Comparison of ENCODE assay signal across 12 cellular contexts in genomic region chr1:19458815-19459417, GRCh38. TPM values are rescaled to one million over a fixed set of nuclear protein-coding genes. Genes with fewer than 3 reads are reported as not detected.
DNase-seq lines count a peak whose midpoint lies in the region; ATAC-seq, FAIRE-seq and TF ChIP-seq lines count a peak whose summit lies in the region.
"Had no signal": no experiment of that assay in that cellular context is flagged by ENCODE, and none has a peak within 500 bp of the region (broad histone marks: within the 10 kb centered on the region; RNA-seq: fewer than 3 reads in every experiment).

No MANE protein-coding gene starts in this region.

- no peak for DNase-seq in activated CD4-positive, alpha-beta T cell treated with anti-CD3 and anti-CD28 coated beads for 36 hours
- DNase-seq in activated CD4-positive, alpha-beta T cell treated with anti-CD3 and anti-CD28 coated beads for 48 hours: no peak
- no peak for DNase-seq in activated naive CD8-positive, alpha-beta T cell treated with anti-CD3 and anti-CD28 coated beads, Interleukin-2, amount 10 ng/mL, durations not matched to agents 7 days and 5 days
- peak; percentile 60 to 87 (median 85) for DNase-seq in right lobe of liver
- no peak for DNase-seq in stimulated activated effector memory CD8-positive, alpha-beta T cell treated with anti-CD3 and anti-CD28 coated beads, Interleukin-12 subunit alpha, Interleukin-12 subunit beta, amount 100 ng/mL, for 72 hours (ENCODE audit: low spot score in 2 of 2)
- no peak for DNase-seq in frontal cortex (ENCODE audit: low spot score in 2 of 2)
- no peak for DNase-seq in stimulated activated CD4-positive, alpha-beta T cell treated with anti-CD3 and anti-CD28 coated beads, Interleukin-12 subunit alpha, Interleukin-12 subunit beta, amount 100 ng/mL, for 4 hours
- DNase-seq: GDM1, NCI-H1092 treated with DMSO at 0.1 percent for 48 hours had no signal

- no peak for FAIRE-seq in frontal cortex (lab: Jason Lieb, UNC)

- H3K9me3 Mint-ChIP-seq in activated CD4-positive, alpha-beta T cell treated with anti-CD3 and anti-CD28 coated beads for 36 hours (ENCODE audit: low read depth): no peaks in the 10 kb centered on the region
- no peaks in the 10 kb centered on the region for H3K9me3 Mint-ChIP-seq in activated naive CD8-positive, alpha-beta T cell treated with anti-CD3 and anti-CD28 coated beads, Interleukin-2, amount 10 ng/mL, durations not matched to agents 7 days and 5 days
- no peaks in the 10 kb centered on the region for H3K9me3 Mint-ChIP-seq in stimulated activated effector memory CD8-positive, alpha-beta T cell treated with anti-CD3 and anti-CD28 coated beads, Interleukin-12 subunit alpha, Interleukin-12 subunit beta, amount 100 ng/mL, for 72 hours
- H3K9me3 Mint-ChIP-seq: type B pancreatic cell had no signal

- peaks cover 0 to 36% (median 0%) of the 10 kb centered on the region in 4 donors for H3K4me1 ChIP-seq in right lobe of liver

- H3K9me3 ChIP-seq in right lobe of liver: no peaks in the 10 kb centered on the region

- no peak overlapping the region for H3K4me3 ChIP-seq in right lobe of liver

- peak overlapping the region in 2 of 3 donors; percentile 54 to 78 for H3K27ac ChIP-seq in right lobe of liver
- H3K27ac ChIP-seq: HL-60 had no signal

- 25% methylated on average over 6 of the region's 6 CpGs for WGBS in right lobe of liver (ENCODE audit: insufficient coverage, low coverage, low lambda C conversion rate, missing lambda C conversion rate)

- intact Hi-C loops in activated CD4-positive, alpha-beta T cell treated with anti-CD3 and anti-CD28 coated beads for 36 hours (cut with DNase I, micrococcal nuclease): loop anchor here (1.0 to 10.0 kb wide), 6 partner anchors 10 to 504 kb away; partner anchors contain the start of genes CAPZB (in 1 of the 2) and IFFO2 (in 1 of the 2)
- intact Hi-C loops in right lobe of liver (cut with DNase I): no loop called here

- CTCF ChIA-PET in activated CD4-positive, alpha-beta T cell treated with anti-CD3 and anti-CD28 coated beads for 36 hours (lab: Charles Lee): interaction anchor here (0.6 to 0.8 kb wide), 3 partner anchors 12 to 124 kb away, joined by 3 to 4 read pairs (median 4); no protein-coding TSS in a partner anchor

- peak in 2 of 4 donors; percentile 19 to 25 for TF ChIP-seq CTCF in right lobe of liver (IDR thresholded peaks at IDR 0.05)

- peak overlapping the region; percentile 91 for H3K27ac Mint-ChIP-seq in activated CD4-positive, alpha-beta T cell treated with anti-CD3 and anti-CD28 coated beads for 36 hours
- peak overlapping the region; percentile 75 for H3K27ac Mint-ChIP-seq in activated naive CD8-positive, alpha-beta T cell treated with anti-CD3 and anti-CD28 coated beads, Interleukin-2, amount 10 ng/mL, durations not matched to agents 7 days and 5 days
- H3K27ac Mint-ChIP-seq in stimulated activated effector memory CD8-positive, alpha-beta T cell treated with anti-CD3 and anti-CD28 coated beads, Interleukin-12 subunit alpha, Interleukin-12 subunit beta, amount 100 ng/mL, for 72 hours: peak overlapping the region; percentile 82

- no peak for ATAC-seq in activated CD4-positive, alpha-beta T cell treated with anti-CD3 and anti-CD28 coated beads for 36 hours
- ATAC-seq in activated naive CD8-positive, alpha-beta T cell treated with anti-CD3 and anti-CD28 coated beads, Interleukin-2, amount 10 ng/mL, durations not matched to agents 7 days and 5 days (ENCODE audit: low read depth): no peak
- peak; percentile 86 to 97 (median 92) for ATAC-seq in right lobe of liver
- no peak for ATAC-seq in stimulated activated effector memory CD8-positive, alpha-beta T cell treated with anti-CD3 and anti-CD28 coated beads, Interleukin-12 subunit alpha, Interleukin-12 subunit beta, amount 100 ng/mL, for 72 hours
- no peak for ATAC-seq in HG02623 (IDR thresholded peaks at IDR 0.05; ENCODE audit: unreplicated experiment)

- peaks cover 92% of the 10 kb centered on the region for H3K4me1 Mint-ChIP-seq in activated CD4-positive, alpha-beta T cell treated with anti-CD3 and anti-CD28 coated beads for 36 hours
- H3K4me1 Mint-ChIP-seq in activated naive CD8-positive, alpha-beta T cell treated with anti-CD3 and anti-CD28 coated beads, Interleukin-2, amount 10 ng/mL, durations not matched to agents 7 days and 5 days: peaks cover 71% of the 10 kb centered on the region
- H3K4me1 Mint-ChIP-seq in stimulated activated effector memory CD8-positive, alpha-beta T cell treated with anti-CD3 and anti-CD28 coated beads, Interleukin-12 subunit alpha, Interleukin-12 subunit beta, amount 100 ng/mL, for 72 hours: peaks cover 87% of the 10 kb centered on the region

- TF ChIP-seq POLR2A in right lobe of liver (IDR thresholded peaks at IDR 0.05): no peak

- peak overlapping the region; percentile 50 for H3K4me3 Mint-ChIP-seq in activated CD4-positive, alpha-beta T cell treated with anti-CD3 and anti-CD28 coated beads for 36 hours
- peak overlapping the region; percentile 77 for H3K4me3 Mint-ChIP-seq in activated naive CD8-positive, alpha-beta T cell treated with anti-CD3 and anti-CD28 coated beads, Interleukin-2, amount 10 ng/mL, durations not matched to agents 7 days and 5 days
- peak overlapping the region; percentile 63 for H3K4me3 Mint-ChIP-seq in stimulated activated effector memory CD8-positive, alpha-beta T cell treated with anti-CD3 and anti-CD28 coated beads, Interleukin-12 subunit alpha, Interleukin-12 subunit beta, amount 100 ng/mL, for 72 hours
- H3K4me3 Mint-ChIP-seq: type B pancreatic cell had no signal

- H3K27me3 Mint-ChIP-seq in activated CD4-positive, alpha-beta T cell treated with anti-CD3 and anti-CD28 coated beads for 36 hours: no peaks in the 10 kb centered on the region
- H3K27me3 Mint-ChIP-seq in activated naive CD8-positive, alpha-beta T cell treated with anti-CD3 and anti-CD28 coated beads, Interleukin-2, amount 10 ng/mL, durations not matched to agents 7 days and 5 days: no peaks in the 10 kb centered on the region
- H3K27me3 Mint-ChIP-seq: type B pancreatic cell had no signal

- H3K36me3 Mint-ChIP-seq in activated CD4-positive, alpha-beta T cell treated with anti-CD3 and anti-CD28 coated beads for 36 hours (ENCODE audit: low read depth): peaks cover 29% of the 10 kb centered on the region
- peaks cover 20% of the 10 kb centered on the region for H3K36me3 Mint-ChIP-seq in activated naive CD8-positive, alpha-beta T cell treated with anti-CD3 and anti-CD28 coated beads, Interleukin-2, amount 10 ng/mL, durations not matched to agents 7 days and 5 days
- H3K36me3 Mint-ChIP-seq in stimulated activated effector memory CD8-positive, alpha-beta T cell treated with anti-CD3 and anti-CD28 coated beads, Interleukin-12 subunit alpha, Interleukin-12 subunit beta, amount 100 ng/mL, for 72 hours: peaks cover 39% of the 10 kb centered on the region
- H3K36me3 Mint-ChIP-seq: type B pancreatic cell had no signal

- H3K27me3 ChIP-seq in right lobe of liver: no peaks in the 10 kb centered on the region

- POLR2A ChIA-PET in activated CD4-positive, alpha-beta T cell treated with anti-CD3 and anti-CD28 coated beads for 36 hours (lab: Charles Lee): no interaction called here
- POLR2A ChIA-PET in activated naive CD8-positive, alpha-beta T cell treated with anti-CD3 and anti-CD28 coated beads, Interleukin-2, amount 10 ng/mL, durations not matched to agents 7 days and 5 days (lab: Charles Lee): no interaction called here

- no peaks in the 10 kb centered on the region for H3K36me3 ChIP-seq in right lobe of liver

RNA-seq across cellular contexts. Expression of gene CAPZB, which starts 26.4 kb away (rescaled TPM):
- total RNA-seq in activated CD4-positive, alpha-beta T cell treated with anti-CD3 and anti-CD28 coated beads for 36 hours: 100 to 1,000 TPM; 320 to 346 TPM
- 100 to 1,000 TPM; 395 to 412 TPM for total RNA-seq in activated naive CD8-positive, alpha-beta T cell treated with anti-CD3 and anti-CD28 coated beads, Interleukin-2, amount 10 ng/mL, durations not matched to agents 7 days and 5 days
- total RNA-seq in right lobe of liver (100 to 1,000 TPM in 1 of 6 experiments, 10 to 100 TPM in 5; 53.5 to 117 (median 88.0) TPM), frontal cortex (47.7 TPM)

Comparison
In these comparisons a context has a peak if more than half of its experiments do, and no peak if none do; other contexts are left out.
1. ATAC-seq: peak in right lobe of liver (4 of 4); none in activated CD4-positive, alpha-beta T cell treated with anti-CD3 and anti-CD28 coated beads for 36 hours (single experiment), activated naive CD8-positive, alpha-beta T cell treated with anti-CD3 and anti-CD28 coated beads, Interleukin-2, amount 10 ng/mL, durations not matched to agents 7 days and 5 days (single experiment), stimulated activated effector memory CD8-positive, alpha-beta T cell treated with anti-CD3 and anti-CD28 coated beads, Interleukin-12 subunit alpha, Interleukin-12 subunit beta, amount 100 ng/mL, for 72 hours (single experiment) and HG02623 (single experiment).
2. DNase-seq: peak in right lobe of liver (3 of 3); none in activated CD4-positive, alpha-beta T cell treated with anti-CD3 and anti-CD28 coated beads for 36 hours (single experiment), activated CD4-positive, alpha-beta T cell treated with anti-CD3 and anti-CD28 coated beads for 48 hours (single experiment), activated naive CD8-positive, alpha-beta T cell treated with anti-CD3 and anti-CD28 coated beads, Interleukin-2, amount 10 ng/mL, durations not matched to agents 7 days and 5 days (single experiment), stimulated activated effector memory CD8-positive, alpha-beta T cell treated with anti-CD3 and anti-CD28 coated beads, Interleukin-12 subunit alpha, Interleukin-12 subunit beta, amount 100 ng/mL, for 72 hours (0 of 2), frontal cortex (0 of 2) and stimulated activated CD4-positive, alpha-beta T cell treated with anti-CD3 and anti-CD28 coated beads, Interleukin-12 subunit alpha, Interleukin-12 subunit beta, amount 100 ng/mL, for 4 hours (single experiment).
3. intact Hi-C loops: an anchor here in activated CD4-positive, alpha-beta T cell treated with anti-CD3 and anti-CD28 coated beads for 36 hours (1.0 to 10.0 kb wide); none called in right lobe of liver.
4. Peak in every context shown above with its lines, with median percentiles within 50 percentile points of each other: H3K27ac Mint-ChIP-seq and H3K4me3 Mint-ChIP-seq.